Comparison of ENCODE assay signal across 11 cellular contexts in genomic region chr4:173182403-173182802, GRCh38. TPM values are rescaled to one million over a fixed set of nuclear protein-coding genes. Genes with fewer than 3 reads are reported as not detected.
DNase-seq lines count a peak whose midpoint lies in the region; ATAC-seq and TF ChIP-seq lines count a peak whose summit lies in the region.
"Had no signal": no experiment of that assay in that cellular context is flagged by ENCODE, and none has a peak within 500 bp of the region (broad histone marks: within the 10 kb centered on the region; RNA-seq: fewer than 3 reads in every experiment).

No MANE protein-coding gene starts in this region.

- DNase-seq in activated CD4-positive, alpha-beta T cell treated with anti-CD3 and anti-CD28 coated beads for 48 hours = peak; percentile 10
- DNase-seq in activated CD4-positive, alpha-beta T cell treated with anti-CD3 and anti-CD28 coated beads for 4 hours = no peak
- DNase-seq in RPMI7951 (ENCODE audit: low read depth) (peak; percentile 78), epithelial cell of proximal tubule (ENCODE audit: low read depth) (peak; percentile 78), smooth muscle cell of the brain vasculature (ENCODE audit: low read depth, low spot score) (peak; percentile 87)
- DNase-seq: H7, NCI-H1417 treated with DMSO at 0.1 percent for 48 hours, SHP77 treated with DMSO at 0.1 percent for 48 hours had no signal

- no peak for TF ChIP-seq CTCF in epithelial cell of proximal tubule (conservative IDR thresholded peaks at IDR 0.05; ENCODE audit: low read depth, low read length)

- no peak for ATAC-seq in HG02588 (IDR thresholded peaks at IDR 0.05; ENCODE audit: unreplicated experiment)
- ATAC-seq in GM21390 (IDR thresholded peaks at IDR 0.05; ENCODE audit: unreplicated experiment) = no peak
- no peak for ATAC-seq in GM19023 (IDR thresholded peaks at IDR 0.05; ENCODE audit: unreplicated experiment)

- H3K4me3 ChIP-seq in epithelial cell of proximal tubule (ENCODE audit: low read depth, low read length) = no peak overlapping the region

RNA-seq across cellular contexts. Expression of gene GALNT7, which starts 13.8 kb away (rescaled TPM):
- total RNA-seq in RPMI7951 (2014; rRNA removed; shearing (Covaris generic)) = 16.2 and 18.3 TPM in 2 replicates
- total RNA-seq in epithelial cell of proximal tubule = 31.1 and 36.6 TPM in 2 replicates

Comparison
In these comparisons a context has a peak if more than half of its experiments do, and no peak if none do; other contexts are left out.
1. DNase-seq: peak in activated CD4-positive, alpha-beta T cell treated with anti-CD3 and anti-CD28 coated beads for 48 hours (single experiment), RPMI7951 (single experiment), epithelial cell of proximal tubule (single experiment) and smooth muscle cell of the brain vasculature (single experiment); none in activated CD4-positive, alpha-beta T cell treated with anti-CD3 and anti-CD28 coated beads for 4 hours (0 of 2).